In the genomic region with DNA sequence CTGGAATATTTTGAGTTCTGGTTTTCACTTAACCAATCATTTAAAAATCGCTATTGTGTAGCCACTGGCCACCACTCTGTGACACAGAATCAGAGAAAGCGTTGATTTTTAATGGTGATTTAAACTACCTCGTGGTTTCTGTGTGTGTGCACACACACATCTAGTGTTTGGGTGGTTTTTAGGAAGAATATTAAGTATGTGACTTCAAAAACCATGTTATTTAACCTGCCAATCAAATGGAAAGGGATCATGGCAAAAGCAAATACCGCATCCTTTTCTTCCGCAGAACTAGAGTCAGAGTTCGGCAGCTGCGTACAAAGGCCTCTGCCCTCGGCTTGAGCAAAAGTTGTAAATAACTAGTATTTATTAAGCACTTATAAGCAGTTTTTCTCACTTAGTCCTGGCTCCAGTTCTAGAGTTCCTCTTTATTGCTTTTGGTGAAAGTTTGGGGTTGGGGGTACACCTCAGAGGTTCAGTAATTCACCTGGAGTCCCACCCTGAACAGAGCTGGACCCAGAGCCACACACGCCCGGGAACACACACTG, we compare ENCODE assay signal across 10 cellular contexts.
"Had no signal": no experiment of that assay in that cellular context is flagged by ENCODE, and none has a peak within 500 bp of the region (broad histone marks: within the 10 kb centered on the region; RNA-seq: fewer than 3 reads in every experiment).

No MANE protein-coding gene starts in this region.

- H3K4me3 ChIP-seq: gastroesophageal sphincter had no signal

- ATAC-seq: gastroesophageal sphincter had no signal

- DNase-seq: activated CD4-positive, alpha-beta memory T cell treated with anti-CD3 and anti-CD28 coated beads, Interleukin-2, amount 10 ng/mL, durations not matched to agents 7 days and 5 days; amygdala; effector CD8-positive, alpha-beta T cell; SK-N-SH; stimulated activated CD4-positive, alpha-beta T cell treated with anti-CD3 and anti-CD28 coated beads, Interleukin-4, amount 100 ng/mL, for 1 hour; stimulated activated CD8-positive, alpha-beta memory T cell treated with anti-CD3 and anti-CD28 coated beads, Interleukin-4, amount 100 ng/mL, for 48 hours; T-helper 1 cell; WERI-Rb-1 had no signal

- H3K27ac ChIP-seq: epithelial cell of prostate, WERI-Rb-1 had no signal

- H3K9me3 ChIP-seq: gastroesophageal sphincter, SK-N-SH had no signal

- H3K27me3 ChIP-seq: gastroesophageal sphincter had no signal
